ENCODE assay signal across 20 cellular contexts in genomic region chr11:38256436-38256835, GRCh38.
"Had no signal": no experiment of that assay in that cellular context is flagged by ENCODE, and none has a peak within 500 bp of the region (broad histone marks: within the 10 kb centered on the region; RNA-seq: fewer than 3 reads in every experiment).

No MANE protein-coding gene starts in this region.

- ATAC-seq: activated CD8-positive, alpha-beta T cell treated with anti-CD3 and anti-CD28 coated beads, Interleukin-2, amount 10 ng/mL, durations not matched to agents 7 days and 5 days; T-helper 17 cell; WTC11 had no signal

- DNase-seq: activated CD4-positive, alpha-beta T cell treated with anti-CD3 and anti-CD28 coated beads for 48 hours; activated CD4-positive, alpha-beta T cell treated with anti-CD3 and anti-CD28 coated beads, Interleukin-2, amount 50 U/mL, for 4 hours; activated CD4-positive, CD25-positive, alpha-beta regulatory T cell treated with anti-CD3 and anti-CD28 coated beads, Interleukin-2, amount 50 U/mL, for 72 hours; activated CD8-positive, alpha-beta memory T cell treated with anti-CD3 and anti-CD28 coated beads, Interleukin-2, amount 50 U/mL, for 48 hours; activated CD8-positive, alpha-beta T cell treated with anti-CD3 and anti-CD28 coated beads, Interleukin-2, amount 10 ng/mL, durations not matched to agents 7 days and 5 days; activated T-cell treated with anti-CD3 and anti-CD28 coated beads, Interleukin-2, amount 50 U/mL, for 1 hour; aorta; caudate nucleus; MG63; NCI-H1105 treated with DMSO at 0.1 percent for 48 hours; NCI-H1436 treated with DMSO at 0.1 percent for 48 hours; NCI-H187; NCI-H2081; NCI-H446 treated with DMSO at 0.1 percent for 48 hours; NCI-H526; SIG-M5; T-helper 17 cell; T-helper 9 cell had no signal

- H3K27ac ChIP-seq: breast epithelium had no signal

- H3K27me3 ChIP-seq: breast epithelium, MG63 had no signal

- H3K9me3 ChIP-seq: breast epithelium, MG63 had no signal

- H3K4me3 ChIP-seq: breast epithelium, MG63 had no signal

- H3K36me3 ChIP-seq: breast epithelium, MG63 had no signal
